12 cellular contexts compared by ENCODE assay signal in genomic region chr11:62603072-62603408, GRCh38. TPM values are rescaled to one million over a fixed set of nuclear protein-coding genes. Genes with fewer than 3 reads are reported as not detected.
DNase-seq lines count a peak whose midpoint lies in the region; ATAC-seq and TF ChIP-seq lines count a peak whose summit lies in the region.
"Had no signal": no experiment of that assay in that cellular context is flagged by ENCODE, and none has a peak within 500 bp of the region (broad histone marks: within the 10 kb centered on the region; RNA-seq: fewer than 3 reads in every experiment).

No MANE protein-coding gene starts in this region.

- peak overlapping the region; percentile 98 for H3K27ac ChIP-seq in upper lobe of right lung
- H3K27ac ChIP-seq: KMS-11 had no signal

- no peak for TF ChIP-seq CTCF in choroid plexus epithelial cell (conservative IDR thresholded peaks at IDR 0.05; ENCODE audit: low read depth, low read length)
- TF ChIP-seq CTCF in upper lobe of right lung (IDR thresholded peaks at IDR 0.05) = no peak

- H3K9me3 ChIP-seq in mucosa of stomach (ENCODE audit: control insufficient read depth, low read length) = no peaks in the 10 kb centered on the region
- H3K9me3 ChIP-seq in upper lobe of right lung = no peaks in the 10 kb centered on the region

- H3K36me3 ChIP-seq in mucosa of stomach (ENCODE audit: control insufficient read depth, insufficient read depth, low read length) (peaks cover 3% of the 10 kb centered on the region), upper lobe of right lung (peaks cover 42% of the 10 kb centered on the region)

- ATAC-seq in Right ventricle myocardium superior (ENCODE audit: poor library complexity) = no peak
- no peak for ATAC-seq in left ventricle myocardium superior
- ATAC-seq in upper lobe of right lung = no peak

- DNase-seq in Right ventricle myocardium superior (peak; percentile 54), left ventricle myocardium superior (no peak), choroid plexus epithelial cell (ENCODE audit: low read depth) (no peak), upper lobe of right lung (no peak), NCI-H524 (lab: John Stamatoyannopoulos, UW) (no peak), SKM-1 treated with dmso at 0.1 percent for 144 hours (lab: John Stamatoyannopoulos, UW; ENCODE audit: unreplicated experiment) (no peak), NAMALWA (ENCODE audit: low spot score) (no peak)
- DNase-seq: effector CD4-positive, alpha-beta T cell; stimulated activated CD4-positive, alpha-beta T cell treated with anti-CD3 and anti-CD28 coated beads, Interleukin-12 subunit alpha, Interleukin-12 subunit beta, amount 100 ng/mL, for 4 hours; SW 1271 had no signal

- H3K9ac ChIP-seq in mucosa of stomach (ENCODE audit: low read length) = peak overlapping the region; percentile 86
- H3K9ac ChIP-seq: KMS-11 had no signal

- intact Hi-C loops in Right ventricle myocardium superior (cut with DNase I) = no loop called here
- intact Hi-C loops in left ventricle myocardium superior (cut with micrococcal nuclease) = no loop called here
- intact Hi-C loops in upper lobe of right lung (cut with DNase I) = no loop called here

- H3K27me3 ChIP-seq in mucosa of stomach (ENCODE audit: control insufficient read depth, insufficient read depth, low read length) = no peaks in the 10 kb centered on the region
- no peaks in the 10 kb centered on the region for H3K27me3 ChIP-seq in upper lobe of right lung

- H3K4me1 ChIP-seq in mucosa of stomach (ENCODE audit: control insufficient read depth, insufficient read depth, low read length) (peaks cover 24% of the 10 kb centered on the region), upper lobe of right lung (peaks cover 25% of the 10 kb centered on the region)

- peak overlapping the region; percentile 67 for H3K4me3 ChIP-seq in choroid plexus epithelial cell (ENCODE audit: low read depth, low read length)
- H3K4me3 ChIP-seq in mucosa of stomach (ENCODE audit: low read length) = no peak overlapping the region
- peak overlapping the region; percentile 100 for H3K4me3 ChIP-seq in upper lobe of right lung

RNA-seq across cellular contexts. Expression of gene MTA2, which starts 1.4 kb away (rescaled TPM):
- total RNA-seq in Right ventricle myocardium superior (28.2 TPM), left ventricle myocardium superior (33.1 TPM), upper lobe of right lung (75.0 TPM)

RNA-seq across cellular contexts. Expression of gene EML3, which starts 9.5 kb away (rescaled TPM):
- total RNA-seq in Right ventricle myocardium superior = 13.1 TPM
- 12.9 TPM for total RNA-seq in left ventricle myocardium superior
- total RNA-seq in upper lobe of right lung = 91.1 TPM

RNA-seq across cellular contexts. Expression of gene ROM1, which starts 10.0 kb away (rescaled TPM):
- 1.5 TPM for total RNA-seq in Right ventricle myocardium superior
- 1.7 TPM for total RNA-seq in left ventricle myocardium superior
- 5.2 TPM for total RNA-seq in upper lobe of right lung

RNA-seq across cellular contexts. Expression of gene TUT1, which starts 11.7 kb away (rescaled TPM):
- 14.7 TPM for total RNA-seq in Right ventricle myocardium superior
- total RNA-seq in left ventricle myocardium superior = 12.3 TPM
- total RNA-seq in upper lobe of right lung = 17.6 TPM

RNA-seq across cellular contexts. Expression of gene B3GAT3, which starts 18.7 kb away (rescaled TPM):
- 11.6 TPM for total RNA-seq in Right ventricle myocardium superior
- 12.1 TPM for total RNA-seq in left ventricle myocardium superior
- total RNA-seq in upper lobe of right lung = 40.1 TPM
